ENCODE assay signal across 22 cellular contexts in the genomic region with DNA sequence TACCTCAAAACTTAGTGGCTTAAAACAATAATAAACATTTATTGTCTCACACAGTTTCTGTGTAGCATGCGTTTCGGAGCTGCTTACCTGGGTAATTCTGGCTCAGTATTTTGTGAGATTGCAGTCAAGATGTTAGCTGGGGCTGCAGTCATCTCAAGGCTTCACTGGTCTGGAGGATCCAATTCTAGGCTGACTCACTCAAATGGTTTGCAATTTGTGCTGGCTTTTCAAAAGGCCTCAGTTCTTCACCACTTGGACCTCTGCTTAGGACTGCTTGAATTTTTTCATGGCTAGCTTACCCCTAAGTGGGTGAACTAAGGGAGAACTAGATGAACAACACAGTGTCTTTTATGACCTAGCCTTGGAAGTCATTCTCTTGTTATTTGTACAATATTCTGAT.
"Had no signal": no experiment of that assay in that cellular context is flagged by ENCODE, and none has a peak within 500 bp of the region (broad histone marks: within the 10 kb centered on the region; RNA-seq: fewer than 3 reads in every experiment).

No MANE protein-coding gene starts in this region.

- H3K9me3 ChIP-seq: body of pancreas, thyroid gland had no signal

- H3K36me3 ChIP-seq: thyroid gland had no signal

- H3K4me3 Mint-ChIP-seq: activated CD4-positive, alpha-beta memory T cell treated with anti-CD3 and anti-CD28 coated beads for 36 hours; activated T-helper 1 cell treated with anti-CD3 and anti-CD28 coated beads, Interleukin-12 subunit alpha, Interleukin-12 subunit beta, Interleukin-2, Interleukin-4 antibody, amounts not matched to agents 30 ng/mL and 10 ng/mL and 1 ng/mL, durations not matched to agents 14 hours and 24 hours and 36 hours; WTC11 had no signal

- H3K27me3 Mint-ChIP-seq: activated CD4-positive, alpha-beta memory T cell treated with anti-CD3 and anti-CD28 coated beads for 36 hours had no signal

- H3K27ac Mint-ChIP-seq: activated CD4-positive, alpha-beta memory T cell treated with anti-CD3 and anti-CD28 coated beads for 36 hours; activated naive CD4-positive, alpha-beta T cell treated with anti-CD3 and anti-CD28 coated beads, Interleukin-2, amount 50 U/mL, for 72 hours; activated T-helper 1 cell treated with anti-CD3 and anti-CD28 coated beads, Interleukin-12 subunit alpha, Interleukin-12 subunit beta, Interleukin-2, Interleukin-4 antibody, amounts not matched to agents 30 ng/mL and 10 ng/mL and 1 ng/mL, durations not matched to agents 14 hours and 24 hours and 36 hours; WTC11 had no signal

- H3K27ac ChIP-seq: body of pancreas, foreskin keratinocyte, thyroid gland had no signal

- H3K4me1 ChIP-seq: body of pancreas, thyroid gland had no signal

- ATAC-seq: activated naive CD4-positive, alpha-beta T cell treated with anti-CD3 and anti-CD28 coated beads, Interleukin-2, amount 50 U/mL, for 72 hours; body of pancreas; esophagus mucosa; foreskin keratinocyte; left lobe of liver; WTC11 had no signal

- H3K4me3 ChIP-seq: body of pancreas, thyroid gland had no signal

- DNase-seq: activated CD4-positive, alpha-beta memory T cell treated with anti-CD3 and anti-CD28 coated beads for 36 hours; activated CD4-positive, alpha-beta T cell treated with anti-CD3 and anti-CD28 coated beads for 4 hours; activated gamma-delta T cell treated with Interleukin-2 at 50 U/mL for 16 hours; activated T-cell treated with anti-CD3 and anti-CD28 coated beads for 4 hours; amniotic stem cell; body of pancreas; cortex of kidney; effector CD4-positive, alpha-beta T cell; glutamatergic neuron; hypothalamus; occipital lobe; posterior cingulate gyrus; retina; stimulated activated CD8-positive, alpha-beta memory T cell treated with anti-CD3 and anti-CD28 coated beads, Interleukin-4, amount 100 ng/mL, for 48 hours; stimulated activated naive CD4-positive, alpha-beta T cell; thyroid gland had no signal

- H3K27me3 ChIP-seq: body of pancreas, foreskin keratinocyte, thyroid gland had no signal
